2 cellular contexts compared by ENCODE assay signal in genomic region chr17:63405741-63406261, GRCh38.
TF ChIP-seq lines count a peak whose summit lies in the region.

No MANE protein-coding gene starts in this region.

TF ChIP-seq in GM23338, 12 proteins besides CTCF, POLR2A, EP300 and RAD21 (continued from another document):
- TF ChIP-seq ZNF462 (CRISPR knock-in tag; IDR thresholded peaks at IDR 0.05) = no peak
- TF ChIP-seq NANOG (IDR thresholded peaks at IDR 0.05; ENCODE audit: borderline replicate concordance) = no peak
- TF ChIP-seq CREB1 (CRISPR knock-in tag; IDR thresholded peaks at IDR 0.05; ENCODE audit: low read depth) = no peak
- TF ChIP-seq ETS1 (IDR thresholded peaks at IDR 0.05) = no peak
- TF ChIP-seq ZNF331 (CRISPR knock-in tag; IDR thresholded peaks at IDR 0.05; ENCODE audit: low read depth) = no peak
- TF ChIP-seq REST (IDR thresholded peaks at IDR 0.05; ENCODE audit: unreplicated experiment) = no peak
- TF ChIP-seq EZH2phosphoT487 (IDR thresholded peaks at IDR 0.05; ENCODE audit: unreplicated experiment) = no peak

TF ChIP-seq in K562, 482 proteins besides CTCF, POLR2A, EP300 and RAD21 (continued from another document and continues in another):
- TF ChIP-seq GTF3C2 (IDR thresholded peaks at IDR 0.05; ENCODE audit: borderline replicate concordance, extremely low read depth, insufficient read length) (no peak), HMGXB4 (CRISPR knock-in tag; IDR thresholded peaks at IDR 0.05) (no peak), PBX2 (CRISPR knock-in tag; IDR thresholded peaks at IDR 0.05; ENCODE audit: low read depth) (no peak), PBX2 (tag; conservative IDR thresholded peaks at IDR 0.05; ENCODE audit: low read depth) (peak; percentile 75), HNRNPLL (IDR thresholded peaks at IDR 0.05; ENCODE audit: low read depth, low read length, poor library complexity, severe bottlenecking) (no peak), TOE1 (IDR thresholded peaks at IDR 0.05; ENCODE audit: borderline replicate concordance) (no peak), TOE1 (CRISPR knock-in tag; IDR thresholded peaks at IDR 0.05; ENCODE audit: borderline replicate concordance, low read depth) (no peak), RCOR1 (IDR thresholded peaks at IDR 0.05; ENCODE audit: borderline replicate concordance in 1 of 2, low read depth in 2 of 2, low read length in 2 of 2) (0 out of 4 replicates have a peak, but pooled peaks of 1 of the 2 experiments have one; percentile 28), POLR3A (IDR thresholded peaks at IDR 0.05; ENCODE audit: borderline replicate concordance, extremely low read depth, insufficient read depth, insufficient read length) (no peak), HMBOX1 (IDR thresholded peaks at IDR 0.05) (peak; percentile 68), BRF1 (IDR thresholded peaks at IDR 0.05; ENCODE audit: borderline replicate concordance, extremely low read depth, insufficient read length) (no peak), THRA (IDR thresholded peaks at IDR 0.05) (no peak), NR4A1 (CRISPR knock-in tag; IDR thresholded peaks at IDR 0.05) (no peak), NR4A1 (tag; IDR thresholded peaks at IDR 0.05) (no peak), IRF1 (CRISPR knock-in tag; IDR thresholded peaks at IDR 0.05; ENCODE audit: borderline replicate concordance) (no peak), CREBBP (IDR thresholded peaks at IDR 0.05; ENCODE audit: low read depth, low read length) (no peak), SP1 (CRISPR knock-in tag; IDR thresholded peaks at IDR 0.05) (no peak), JUN (IDR thresholded peaks at IDR 0.05; ENCODE audit: borderline replicate concordance, low read depth, low read length) (0 out of 2 replicates have a peak, but pooled peaks have one; percentile 44), JUN (CRISPR knock-in tag; IDR thresholded peaks at IDR 0.05; ENCODE audit: borderline replicate concordance) (no peak), MXI1 (IDR thresholded peaks at IDR 0.05; ENCODE audit: low read depth, low read length) (no peak), KLF16 (IDR thresholded peaks at IDR 0.05) (0 out of 2 replicates have a peak, but pooled peaks have one; percentile 33), GABPA (tag; conservative IDR thresholded peaks at IDR 0.05; ENCODE audit: low read depth) (peak; percentile 37; the same call in 1 of the 2 replicates), TFAM (CRISPR knock-in tag; conservative IDR thresholded peaks at IDR 0.05) (no peak), TCF15 (CRISPR knock-in tag; IDR thresholded peaks at IDR 0.05) (no peak), TBL1XR1 (IDR thresholded peaks at IDR 0.05; ENCODE audit: low read length in 2 of 2) (no peak), DEAF1 (CRISPR knock-in tag; IDR thresholded peaks at IDR 0.05) (0 out of 2 replicates have a peak, but pooled peaks have one; percentile 21), ZNF699 (CRISPR knock-in tag; IDR thresholded peaks at IDR 0.05; ENCODE audit: insufficient replicate concordance) (no peak), TAF7 (tag; IDR thresholded peaks at IDR 0.05) (no peak), PRMT5 (CRISPR knock-in tag; IDR thresholded peaks at IDR 0.05) (no peak), ETV5 (CRISPR knock-in tag; IDR thresholded peaks at IDR 0.05; ENCODE audit: low read depth) (no peak), ZC3H8 (IDR thresholded peaks at IDR 0.05) (no peak), KDM1A (IDR thresholded peaks at IDR 0.05) (peak in 1 of 2 experiments; percentile 29; a peak in 1 of 4 replicates), STAG1 (CRISPR knock-in tag; IDR thresholded peaks at IDR 0.05; ENCODE audit: borderline replicate concordance) (no peak), GATAD2B (IDR thresholded peaks at IDR 0.05; ENCODE audit: borderline replicate concordance) (no peak), JUND (IDR thresholded peaks at IDR 0.05; ENCODE audit: borderline replicate concordance, low read depth, low read length) (0 out of 2 replicates have a peak, but pooled peaks have one; percentile 33), JUND (tag; IDR thresholded peaks at IDR 0.05; ENCODE audit: borderline replicate concordance, low read depth, low read length) (0 out of 3 replicates have a peak, but pooled peaks have one; percentile 38), ASH1L (IDR thresholded peaks at IDR 0.05; ENCODE audit: borderline replicate concordance, low read depth, partially characterized antibody) (no peak), C11orf30 (IDR thresholded peaks at IDR 0.05; ENCODE audit: low read depth) (peak; percentile 21; the same call in 1 of the 2 replicates), ZMIZ1 (IDR thresholded peaks at IDR 0.05; ENCODE audit: low read depth in 2 of 2, low read length in 2 of 2) (no peak), CBX1 (IDR thresholded peaks at IDR 0.05; ENCODE audit: low read depth) (no peak)
